1 cellular context compared by ENCODE assay signal in the genomic region with DNA sequence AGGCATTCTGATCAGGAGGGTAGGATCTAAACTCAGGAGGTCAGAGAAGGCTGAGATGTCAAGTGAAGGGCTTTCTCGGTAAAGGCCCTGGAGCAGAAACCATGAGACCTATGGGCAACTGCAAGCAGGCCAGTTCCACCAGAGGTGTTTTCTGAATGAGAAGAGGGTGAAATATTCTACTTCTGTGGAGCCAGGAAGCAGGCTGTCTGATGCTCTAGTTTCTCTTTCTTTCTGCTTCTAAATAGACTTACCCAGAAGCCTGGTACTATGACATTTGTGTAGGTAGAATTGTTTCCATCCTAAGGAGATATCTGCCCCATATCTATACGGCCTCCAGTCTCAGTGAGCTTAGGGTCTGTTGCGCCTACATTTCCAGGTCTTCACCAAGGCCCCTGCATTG.
TF ChIP-seq lines count a peak whose summit lies in the region.

No MANE protein-coding gene starts in this region.

TF ChIP-seq in GM12878, 131 proteins besides CTCF, POLR2A, EP300 and RAD21:
- TF ChIP-seq CREM (IDR thresholded peaks at IDR 0.05; ENCODE audit: low read depth) (0 out of 2 replicates have a peak, but pooled peaks have one; percentile 8), FOS (IDR thresholded peaks at IDR 0.05; ENCODE audit: borderline replicate concordance, extremely low read depth, insufficient read length) (no peak), SIX5 (IDR thresholded peaks at IDR 0.05; ENCODE audit: low read depth, low read length, severe bottlenecking) (no peak), BHLHE40 (IDR thresholded peaks at IDR 0.05; ENCODE audit: borderline replicate concordance in 1 of 2, low read depth in 2 of 2, low read length in 1 of 2) (no peak), POLR2AphosphoS5 (IDR thresholded peaks at IDR 0.05; ENCODE audit: low read length) (peak; percentile 50), NFIC (IDR thresholded peaks at IDR 0.05; ENCODE audit: low read depth, low read length) (0 out of 2 replicates have a peak, but pooled peaks have one; percentile 13)
